Comparison of ENCODE assay signal across 22 cellular contexts in the genomic region with DNA sequence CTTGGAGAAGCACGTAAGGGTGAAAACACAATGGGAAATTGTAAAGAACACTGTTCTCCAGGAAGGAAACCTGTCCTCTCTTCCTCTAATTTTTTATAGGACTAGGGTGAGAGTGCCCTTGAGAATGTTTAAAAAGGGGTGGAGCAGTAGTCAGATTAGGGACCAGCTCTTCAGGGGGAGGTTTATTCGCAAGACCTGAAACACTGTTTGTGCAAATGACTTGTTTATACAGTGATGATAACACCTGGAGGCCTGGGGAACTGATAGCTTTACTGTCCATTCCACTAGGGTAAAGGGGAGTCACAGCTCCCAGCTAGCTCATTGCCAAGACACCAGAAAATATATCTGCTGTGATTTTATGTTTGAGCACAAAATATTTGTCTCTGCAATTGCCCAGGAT. TPM values are rescaled to one million over a fixed set of nuclear protein-coding genes. Genes with fewer than 3 reads are reported as not detected.
"Had no signal": no experiment of that assay in that cellular context is flagged by ENCODE, and none has a peak within 500 bp of the region (broad histone marks: within the 10 kb centered on the region; RNA-seq: fewer than 3 reads in every experiment).

No MANE protein-coding gene starts in this region.

- H3K36me3 ChIP-seq: prostate gland, spleen, tibial artery, upper lobe of left lung, uterus had no signal

- DNase-seq: dorsolateral prefrontal cortex; effector CD8-positive, alpha-beta T cell; foreskin melanocyte; head of caudate nucleus; hippocampal formation; left colon; left ventricle myocardium superior; mesenchymal stem cell; naive B cell; occipital lobe; spleen; stimulated activated CD4-positive, alpha-beta T cell treated with anti-CD3 and anti-CD28 coated beads, Interleukin-15, amount 100 ng/mL, for 24 hours; stimulated activated CD4-positive, alpha-beta T cell treated with anti-CD3 and anti-CD28 coated beads, Interleukin-1b, Interleukin-23, amount 100 ng/mL, for 48 hours; stimulated activated CD4-positive, alpha-beta T cell treated with anti-CD3 and anti-CD28 coated beads, Interleukin-4, amount 100 ng/mL, for 24 hours; tibial artery; upper lobe of left lung; uterus had no signal

- H2AFZ ChIP-seq: parathyroid adenoma had no signal

- H3K9me3 ChIP-seq: prostate gland, spleen, tibial artery, upper lobe of left lung, uterus had no signal

- ATAC-seq: left colon; left ventricle myocardium superior; sciatic nerve; stimulated activated memory B cell treated with anti-CD40 and anti-IgM and Interleukin-4, amounts not matched to agents 10 μg/mL and 1 μg/mL and 100 μg/mL, for 72 hours had no signal

- H3K27me3 ChIP-seq: dorsolateral prefrontal cortex, spleen, tibial artery, upper lobe of left lung, uterus had no signal

- H3K4me3 ChIP-seq: dorsolateral prefrontal cortex, lung, prostate gland, spleen, tibial artery, upper lobe of left lung, uterus had no signal

- H3K27ac ChIP-seq: dorsolateral prefrontal cortex, parathyroid adenoma, prostate gland, spleen, tibial artery, upper lobe of left lung, uterus had no signal

- H3K79me2 ChIP-seq: parathyroid adenoma had no signal

- H3K4me1 ChIP-seq: parathyroid adenoma, prostate gland, spleen, tibial artery, upper lobe of left lung, uterus had no signal

RNA-seq across cellular contexts. Expression of a gene that starts 8.1 kb away (rescaled TPM):
- total RNA-seq: left ventricle myocardium superior, spleen, upper lobe of left lung had no signal
